8 cellular contexts compared by ENCODE assay signal in genomic region chr1:20662110-20662475, GRCh38. TPM values are rescaled to one million over a fixed set of nuclear protein-coding genes. Genes with fewer than 3 reads are reported as not detected.
DNase-seq lines count a peak whose midpoint lies in the region; ATAC-seq and TF ChIP-seq lines count a peak whose summit lies in the region.

No MANE protein-coding gene starts in this region.

- H3K27ac Mint-ChIP-seq in activated CD4-positive, alpha-beta T cell treated with anti-CD3 and anti-CD28 coated beads, Interleukin-2, amount 10 ng/mL, durations not matched to agents 7 days and 5 days: peak overlapping the region; percentile 98
- peak overlapping the region; percentile 96 for H3K27ac Mint-ChIP-seq in activated naive CD8-positive, alpha-beta T cell treated with anti-CD3 and anti-CD28 coated beads, Interleukin-2, amount 10 ng/mL, durations not matched to agents 7 days and 5 days

- peaks cover 3% of the 10 kb centered on the region for H3K9me3 Mint-ChIP-seq in activated CD4-positive, alpha-beta T cell treated with anti-CD3 and anti-CD28 coated beads, Interleukin-2, amount 10 ng/mL, durations not matched to agents 7 days and 5 days
- peaks cover 1% of the 10 kb centered on the region for H3K9me3 Mint-ChIP-seq in activated naive CD8-positive, alpha-beta T cell treated with anti-CD3 and anti-CD28 coated beads, Interleukin-2, amount 10 ng/mL, durations not matched to agents 7 days and 5 days

- peaks cover 28% of the 10 kb centered on the region for H3K36me3 Mint-ChIP-seq in activated CD4-positive, alpha-beta T cell treated with anti-CD3 and anti-CD28 coated beads, Interleukin-2, amount 10 ng/mL, durations not matched to agents 7 days and 5 days (ENCODE audit: low read depth)
- H3K36me3 Mint-ChIP-seq in activated naive CD8-positive, alpha-beta T cell treated with anti-CD3 and anti-CD28 coated beads, Interleukin-2, amount 10 ng/mL, durations not matched to agents 7 days and 5 days: peaks cover 7% of the 10 kb centered on the region

- H3K9me3 ChIP-seq in left lung: no peaks in the 10 kb centered on the region
- no peaks in the 10 kb centered on the region for H3K9me3 ChIP-seq in thyroid gland

- POLR2A ChIA-PET in activated CD4-positive, alpha-beta T cell treated with anti-CD3 and anti-CD28 coated beads, Interleukin-2, amount 10 ng/mL, durations not matched to agents 7 days and 5 days (lab: Charles Lee): no interaction called here
- POLR2A ChIA-PET in activated naive CD8-positive, alpha-beta T cell treated with anti-CD3 and anti-CD28 coated beads, Interleukin-2, amount 10 ng/mL, durations not matched to agents 7 days and 5 days (lab: Charles Lee): interaction anchor here (0.6 to 1.5 kb wide), 8 partner anchors 16 to 523 kb away, joined by 3 to 6 read pairs (median 4); partner anchors contain the start of gene HP1BP3

- intact Hi-C loops in left lung (cut with DNase I): no loop called here
- intact Hi-C loops in thyroid gland (cut with DNase I): no loop called here

- ATAC-seq in activated naive CD8-positive, alpha-beta T cell treated with anti-CD3 and anti-CD28 coated beads, Interleukin-2, amount 10 ng/mL, durations not matched to agents 7 days and 5 days (ENCODE audit: low read depth): no peak
- ATAC-seq in left lung: no peak
- ATAC-seq in activated CD4-positive, CD25-positive, alpha-beta regulatory T cell treated with anti-CD3 and anti-CD28 coated beads, Interleukin-2, amount 50 U/mL, for 24 hours: no peak

- CTCF ChIA-PET in activated CD4-positive, alpha-beta T cell treated with anti-CD3 and anti-CD28 coated beads, Interleukin-2, amount 10 ng/mL, durations not matched to agents 7 days and 5 days (lab: Charles Lee): no interaction called here

- H3K27ac ChIP-seq in left lung (peak overlapping the region; percentile 57 to 67), thyroid gland (peak overlapping the region in 1 of 3 donors; percentile 16)

- H3K4me3 ChIP-seq in left lung: peak overlapping the region; percentile 68 to 94
- peak overlapping the region; percentile 55 to 88 (median 80) for H3K4me3 ChIP-seq in thyroid gland (replicated peaks in 1 of 3)

- peak overlapping the region; percentile 98 for H3K4me3 Mint-ChIP-seq in activated CD4-positive, alpha-beta T cell treated with anti-CD3 and anti-CD28 coated beads, Interleukin-2, amount 10 ng/mL, durations not matched to agents 7 days and 5 days
- H3K4me3 Mint-ChIP-seq in activated naive CD8-positive, alpha-beta T cell treated with anti-CD3 and anti-CD28 coated beads, Interleukin-2, amount 10 ng/mL, durations not matched to agents 7 days and 5 days: peak overlapping the region; percentile 94

- 61 to 65% methylated on average over 7 of the region's 7 CpGs for WGBS in thyroid gland, 2 donors

- H3K36me3 ChIP-seq in left lung (peaks cover 0 to 19% of the 10 kb centered on the region in 2 donors), thyroid gland (peaks cover 5 to 6% of the 10 kb centered on the region in 2 donors)

- TF ChIP-seq POLR2A in thyroid gland (IDR thresholded peaks at IDR 0.05): no peak

- H3K4me1 Mint-ChIP-seq in activated CD4-positive, alpha-beta T cell treated with anti-CD3 and anti-CD28 coated beads, Interleukin-2, amount 10 ng/mL, durations not matched to agents 7 days and 5 days: peaks cover 54% of the 10 kb centered on the region
- peaks cover 36% of the 10 kb centered on the region for H3K4me1 Mint-ChIP-seq in activated naive CD8-positive, alpha-beta T cell treated with anti-CD3 and anti-CD28 coated beads, Interleukin-2, amount 10 ng/mL, durations not matched to agents 7 days and 5 days

- H3K27me3 ChIP-seq in left lung (no peaks in the 10 kb centered on the region), thyroid gland (no peaks in the 10 kb centered on the region)

- H3K27me3 Mint-ChIP-seq in activated CD4-positive, alpha-beta T cell treated with anti-CD3 and anti-CD28 coated beads, Interleukin-2, amount 10 ng/mL, durations not matched to agents 7 days and 5 days: no peaks in the 10 kb centered on the region
- no peaks in the 10 kb centered on the region for H3K27me3 Mint-ChIP-seq in activated naive CD8-positive, alpha-beta T cell treated with anti-CD3 and anti-CD28 coated beads, Interleukin-2, amount 10 ng/mL, durations not matched to agents 7 days and 5 days

- H3K4me1 ChIP-seq in left lung: peaks cover 13 to 28% of the 10 kb centered on the region in 2 donors
- peaks cover 15 to 16% of the 10 kb centered on the region in 2 donors for H3K4me1 ChIP-seq in thyroid gland

- no peak for TF ChIP-seq CTCF in left lung (IDR thresholded peaks at IDR 0.05)
- no peak for TF ChIP-seq CTCF in thyroid gland (IDR thresholded peaks at IDR 0.05)

- no peak for DNase-seq in activated CD4-positive, alpha-beta T cell treated with anti-CD3 and anti-CD28 coated beads, Interleukin-2, amount 10 ng/mL, durations not matched to agents 7 days and 5 days
- DNase-seq in activated CD4-positive, alpha-beta T cell treated with anti-CD3 and anti-CD28 coated beads, Interleukin-2, amount 50 U/mL, for 1 hour: no peak
- DNase-seq in activated naive CD8-positive, alpha-beta T cell treated with anti-CD3 and anti-CD28 coated beads, Interleukin-2, amount 10 ng/mL, durations not matched to agents 7 days and 5 days: no peak
- no peak for DNase-seq in left lung
- no peak for DNase-seq in thyroid gland
- no peak for DNase-seq in NCI-H1092 treated with DMSO at 0.1 percent for 48 hours (lab: John Stamatoyannopoulos, UW)
- no peak for DNase-seq in NCI-H187 (lab: John Stamatoyannopoulos, UW)

RNA-seq across cellular contexts. Expression of gene DDOST, which starts 0.9 kb away (rescaled TPM):
- 100 to 1,000 TPM; 145 to 152 TPM for total RNA-seq in activated CD4-positive, alpha-beta T cell treated with anti-CD3 and anti-CD28 coated beads, Interleukin-2, amount 10 ng/mL, durations not matched to agents 7 days and 5 days
- 100 to 1,000 TPM; 131 to 134 TPM for total RNA-seq in activated naive CD8-positive, alpha-beta T cell treated with anti-CD3 and anti-CD28 coated beads, Interleukin-2, amount 10 ng/mL, durations not matched to agents 7 days and 5 days
- total RNA-seq in left lung: 100 to 1,000 TPM; 211 to 246 TPM
- total RNA-seq in thyroid gland: 100 to 1,000 TPM; 182 to 299 (median 238) TPM

RNA-seq across cellular contexts. Expression of gene PINK1, which starts 28.8 kb away (rescaled TPM):
- total RNA-seq in activated CD4-positive, alpha-beta T cell treated with anti-CD3 and anti-CD28 coated beads, Interleukin-2, amount 10 ng/mL, durations not matched to agents 7 days and 5 days: 1 to 10 TPM; 3.1 to 4.1 TPM
- 10 to 100 TPM in 1 of 2 experiments, 1 to 10 TPM in 1; 9.4 to 10.3 TPM for total RNA-seq in activated naive CD8-positive, alpha-beta T cell treated with anti-CD3 and anti-CD28 coated beads, Interleukin-2, amount 10 ng/mL, durations not matched to agents 7 days and 5 days
- total RNA-seq in left lung (10 to 100 TPM; 39.1 to 56.3 TPM), thyroid gland (100 to 1,000 TPM; 144 to 171 (median 151) TPM)

RNA-seq across cellular contexts. Expression of gene KIF17, which starts 55.7 kb away (rescaled TPM):
- total RNA-seq in activated CD4-positive, alpha-beta T cell treated with anti-CD3 and anti-CD28 coated beads, Interleukin-2, amount 10 ng/mL, durations not matched to agents 7 days and 5 days: not detected
- total RNA-seq in activated naive CD8-positive, alpha-beta T cell treated with anti-CD3 and anti-CD28 coated beads, Interleukin-2, amount 10 ng/mL, durations not matched to agents 7 days and 5 days: not detected
- total RNA-seq in left lung (1 to 10 TPM; 4.1 to 4.5 TPM), thyroid gland (10 to 100 TPM in 1 of 4 donors, 1 to 10 TPM in 3; 7.5 to 11.5 (median 8.6) TPM)
